18 cellular contexts compared by ENCODE assay signal in genomic region chr2:215839309-215839708, GRCh38.
"Had no signal": no experiment of that assay in that cellular context is flagged by ENCODE, and none has a peak within 500 bp of the region (broad histone marks: within the 10 kb centered on the region; RNA-seq: fewer than 3 reads in every experiment).

No MANE protein-coding gene starts in this region.

- H3K27ac Mint-ChIP-seq: activated naive CD4-positive, alpha-beta T cell treated with anti-CD3 and anti-CD28 coated beads for 36 hours had no signal

- DNase-seq: activated CD4-positive, alpha-beta T cell treated with anti-CD3 and anti-CD28 coated beads for 4 hours; activated naive CD4-positive, alpha-beta T cell treated with anti-CD3 and anti-CD28 coated beads for 36 hours; effector CD8-positive, alpha-beta T cell; hippocampal formation; midbrain; naive B cell; occipital lobe; stimulated activated CD4-positive, alpha-beta T cell treated with anti-CD3 and anti-CD28 coated beads, Interleukin-12 subunit alpha, Interleukin-12 subunit beta, amount 100 ng/mL, for 4 hours; stimulated activated CD4-positive, alpha-beta T cell treated with anti-CD3 and anti-CD28 coated beads, Interleukin-2, amount 100 ng/mL, for 48 hours; stimulated activated naive CD4-positive, alpha-beta T cell treated with Interleukin-2 at 50 U/mL for 16 hours; SW 1271; T1000; upper lobe of left lung; WERI-Rb-1 had no signal

- H3K27me3 Mint-ChIP-seq: progenitor cell of endocrine pancreas had no signal

- ATAC-seq: sciatic nerve had no signal

- H3K9me3 ChIP-seq: upper lobe of left lung had no signal

- H3K4me3 ChIP-seq: coronary artery, upper lobe of left lung had no signal

- H3K36me3 ChIP-seq: upper lobe of left lung, WERI-Rb-1 had no signal

- H3K9me3 Mint-ChIP-seq: activated naive CD4-positive, alpha-beta T cell treated with anti-CD3 and anti-CD28 coated beads for 36 hours; naive B cell had no signal

- FAIRE-seq: astrocyte had no signal

- H3K36me3 Mint-ChIP-seq: naive B cell had no signal

- H3K27me3 ChIP-seq: upper lobe of left lung had no signal

- H3K4me3 Mint-ChIP-seq: activated naive CD4-positive, alpha-beta T cell treated with anti-CD3 and anti-CD28 coated beads for 36 hours had no signal

- H3K27ac ChIP-seq: coronary artery, upper lobe of left lung, WERI-Rb-1 had no signal
